Comparison of ENCODE assay signal across 18 cellular contexts in the genomic region with DNA sequence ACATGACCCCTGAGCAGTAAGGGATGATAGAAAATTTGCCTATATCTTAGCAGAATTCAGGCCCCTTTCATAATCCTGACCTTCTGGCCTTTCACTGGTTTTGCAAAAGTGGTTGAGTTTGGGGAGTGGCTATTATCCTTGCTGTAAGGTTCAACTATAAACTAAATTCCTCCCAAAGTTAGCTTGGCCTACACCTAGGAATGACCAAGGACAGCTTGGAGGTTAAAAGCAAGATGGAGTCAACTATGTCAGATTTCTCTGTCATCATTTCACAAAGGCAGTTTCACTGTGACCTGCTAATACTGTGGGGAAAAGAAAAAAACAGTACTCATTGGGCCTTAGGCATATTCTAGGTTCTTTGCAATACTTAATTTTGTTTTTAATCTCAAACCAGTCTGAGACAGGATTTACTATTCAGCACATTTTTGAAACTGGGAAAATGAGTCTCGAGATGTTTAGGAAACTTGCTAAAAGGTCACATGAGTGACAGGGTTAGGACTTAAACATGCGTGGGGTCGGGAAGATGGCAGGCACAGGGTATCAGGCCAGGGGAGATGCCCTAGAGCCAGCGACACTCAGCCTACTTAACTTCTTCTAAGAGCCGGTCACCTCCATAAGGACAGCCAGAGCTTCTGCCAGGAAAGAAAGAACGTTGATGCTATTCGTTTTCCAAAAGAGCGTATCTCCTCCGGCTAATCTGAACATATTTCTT. TPM values are rescaled to one million over a fixed set of nuclear protein-coding genes. Genes with fewer than 3 reads are reported as not detected.
"Had no signal": no experiment of that assay in that cellular context is flagged by ENCODE, and none has a peak within 500 bp of the region (broad histone marks: within the 10 kb centered on the region; RNA-seq: fewer than 3 reads in every experiment).

No MANE protein-coding gene starts in this region.

- H3K4me3 Mint-ChIP-seq: activated CD4-positive, alpha-beta T cell treated with anti-CD3 and anti-CD28 coated beads, Interleukin-2, amount 10 ng/mL, durations not matched to agents 7 days and 5 days; activated CD8-positive, alpha-beta T cell treated with anti-CD3 and anti-CD28 coated beads, Interleukin-2, amount 10 ng/mL, durations not matched to agents 7 days and 5 days; activated T-cell treated with anti-CD3 and anti-CD28 coated beads, Interleukin-2, amount 50 U/mL, for 4 hours; nephron progenitor cell; stimulated activated naive CD8-positive, alpha-beta T cell treated with anti-CD3 and anti-CD28 coated beads, Interleukin-15, amount 100 ng/mL, for 72 hours had no signal

- H3K27me3 Mint-ChIP-seq: activated CD4-positive, alpha-beta T cell treated with anti-CD3 and anti-CD28 coated beads, Interleukin-2, amount 10 ng/mL, durations not matched to agents 7 days and 5 days; stimulated activated naive CD8-positive, alpha-beta T cell treated with anti-CD3 and anti-CD28 coated beads, Interleukin-15, amount 100 ng/mL, for 72 hours had no signal

- H3K27ac ChIP-seq: upper lobe of left lung had no signal

- H3K4me3 ChIP-seq: upper lobe of left lung had no signal

- H3K36me3 ChIP-seq: upper lobe of left lung had no signal

- DNase-seq: activated CD4-positive, alpha-beta T cell treated with anti-CD3 and anti-CD28 coated beads, Interleukin-2, amount 10 ng/mL, durations not matched to agents 7 days and 5 days; activated CD8-positive, alpha-beta T cell treated with anti-CD3 and anti-CD28 coated beads, Interleukin-2, amount 10 ng/mL, durations not matched to agents 7 days and 5 days; activated naive CD4-positive, alpha-beta T cell treated with anti-CD3 and anti-CD28 coated beads, Interleukin-2, amount 50 U/mL, for 16 hours; activated T-cell treated with anti-CD3 and anti-CD28 coated beads, Interleukin-2, amount 50 U/mL, for 4 hours; foreskin fibroblast; glutamatergic neuron; midbrain; nephron progenitor cell; small intestine; stimulated activated CD4-positive, alpha-beta T cell treated with anti-CD3 and anti-CD28 coated beads, Interleukin-15, amount 100 ng/mL, for 24 hours; stimulated activated CD4-positive, alpha-beta T cell treated with anti-CD3 and anti-CD28 coated beads, Interleukin-2, amount 100 ng/mL, for 48 hours; stimulated activated naive CD8-positive, alpha-beta T cell treated with anti-CD3 and anti-CD28 coated beads, Interleukin-15, amount 100 ng/mL, for 72 hours; T1000 had no signal

- ATAC-seq: activated CD8-positive, alpha-beta T cell treated with anti-CD3 and anti-CD28 coated beads, Interleukin-2, amount 10 ng/mL, durations not matched to agents 7 days and 5 days; activated T-cell treated with anti-CD3 and anti-CD28 coated beads, Interleukin-2, amount 50 U/mL, for 4 hours; stimulated activated naive CD8-positive, alpha-beta T cell treated with anti-CD3 and anti-CD28 coated beads, Interleukin-15, amount 100 ng/mL, for 72 hours had no signal

- H3K9me3 Mint-ChIP-seq: activated T-cell treated with anti-CD3 and anti-CD28 coated beads, Interleukin-2, amount 50 U/mL, for 4 hours had no signal

- H3K27me3 ChIP-seq: upper lobe of left lung had no signal

- H3K27ac Mint-ChIP-seq: nephron progenitor cell had no signal

RNA-seq across cellular contexts. Expression of a gene that starts 58.1 kb away (rescaled TPM):
- total RNA-seq: astrocyte, lung microvascular endothelial cell, temporal lobe had no signal
- polyA plus RNA-seq: keratinocyte had no signal
